8 cellular contexts compared by ENCODE assay signal in the genomic region with DNA sequence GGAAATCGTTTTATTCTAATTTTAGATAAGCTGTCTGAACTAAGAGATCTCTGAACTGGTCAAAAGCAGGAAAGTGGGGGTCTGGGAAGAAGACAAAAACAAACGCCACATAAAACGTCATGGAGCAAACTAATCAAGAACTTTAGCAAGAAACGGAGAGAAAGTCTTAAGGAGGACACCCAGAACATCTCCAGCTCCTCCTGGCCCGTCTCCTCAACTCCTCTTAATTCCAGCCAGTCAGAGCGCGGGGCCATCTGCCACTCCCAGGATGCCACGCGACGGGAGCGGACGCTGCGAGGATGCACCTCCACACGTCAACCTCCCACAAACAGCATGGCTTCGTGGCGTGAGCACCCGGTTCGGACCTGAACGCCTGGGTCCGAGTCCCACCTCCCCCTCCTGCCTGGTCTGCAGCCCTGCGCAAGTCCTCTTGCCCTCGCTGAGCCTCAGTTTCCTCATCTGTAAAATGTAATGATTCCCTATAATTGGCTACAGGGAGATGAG.
DNase-seq lines count a peak whose midpoint lies in the region; ATAC-seq and TF ChIP-seq lines count a peak whose summit lies in the region.

No MANE protein-coding gene starts in this region.

- H3K27me3 ChIP-seq in HUES6 (ENCODE audit: control insufficient read depth, insufficient read depth, low read length): peaks cover 17% of the 10 kb centered on the region

- H3K9me3 ChIP-seq in HUES6 (ENCODE audit: control insufficient read depth, insufficient read depth, low read depth, low read length): no peaks in the 10 kb centered on the region

- in situ Hi-C loops in ACHN (cut with HindIII; ENCODE audit: low pct_ligation_motif_present, low pct_unique_long_range_greater_than_20kb, low sequenced_read_pairs): no loop called here

- H3K4me3 ChIP-seq in HUES6 (ENCODE audit: low read depth, low read length) (peak overlapping the region; percentile 97), epithelial cell of esophagus (ENCODE audit: low read length) (peak overlapping the region; percentile 98)

- peak overlapping the region; percentile 54 for H3K27ac ChIP-seq in HUES6 (ENCODE audit: low read depth, low read length)

- peak; percentile 87 for DNase-seq in ACHN
- peak; percentile 90 for DNase-seq in OCI-M1 (lab: John Stamatoyannopoulos, UW)
- DNase-seq in activated T-cell treated with anti-CD3 and anti-CD28 coated beads for 24 hours (ENCODE audit: low read depth): peak; percentile 75
- peak; percentile 86 for DNase-seq in epithelial cell of esophagus (ENCODE audit: low read depth)
- peak; percentile 72 for DNase-seq in middle frontal gyrus (ENCODE audit: extremely low spot score, low spot score)
- peak; percentile 67 to 71 for DNase-seq in stimulated activated CD8-positive, alpha-beta memory T cell treated with anti-CD3 and anti-CD28 coated beads, Interleukin-2, amount 100 ng/mL, for 48 hours (ENCODE audit: low read depth in 2 of 2)

- TF ChIP-seq CTCF in epithelial cell of esophagus (IDR thresholded peaks at IDR 0.05; ENCODE audit: insufficient read depth, low read depth, low read length, missing control alignments): no peak

- peak; percentile 36 for ATAC-seq in GM18907 (IDR thresholded peaks at IDR 0.05; ENCODE audit: unreplicated experiment)

- H3K36me3 ChIP-seq in HUES6 (ENCODE audit: control insufficient read depth, insufficient read depth, low read length): peaks cover 8% of the 10 kb centered on the region; the same call in 1 of the 2 replicates

- H3K4me1 ChIP-seq in HUES6 (ENCODE audit: control insufficient read depth, insufficient read depth, low read length): peaks cover 41% of the 10 kb centered on the region

- H3K9ac ChIP-seq in HUES6 (ENCODE audit: low read length): peak overlapping the region; percentile 87

Comparison
In these comparisons a context has a peak if more than half of its experiments do, and no peak if none do; other contexts are left out.
1. Peak in every context shown above with its lines: DNase-seq, ATAC-seq, H3K4me3 ChIP-seq and H3K27ac ChIP-seq.